Comparison of ENCODE assay signal across 1 cellular context in genomic region chr17:6421700-6422604, GRCh38.
TF ChIP-seq lines count a peak whose summit lies in the region.

No MANE protein-coding gene starts in this region.

TF ChIP-seq in PFSK-1, 5 proteins besides CTCF, POLR2A, EP300 and RAD21 (continued from another document):
- peak in 1 of 2 experiments; percentile 59; a peak in 2 of 4 replicates for TF ChIP-seq REST (IDR thresholded peaks at IDR 0.05; ENCODE audit: insufficient read depth in 1 of 2, low read depth in 2 of 2, low read length in 2 of 2)
TF ChIP-seq in PFSK-1: peak in this region for 2.
